In genomic region chr1:21631590-21631943, GRCh38 we compare ENCODE assay signal across 8 cellular contexts. TPM values are rescaled to one million over a fixed set of nuclear protein-coding genes. Genes with fewer than 3 reads are reported as not detected.
A peak's percentile ranks its signal among the peaks of the same experiment; 100 is the strongest.
DNase-seq lines count a peak whose midpoint lies in the region; ATAC-seq, FAIRE-seq and TF ChIP-seq lines count a peak whose summit lies in the region.
"Not testable (repeated sequence)": the region's sequence is repeated elsewhere in the genome, so short reads cannot be mapped to it uniquely, and the experiment has no call there.
"Had no signal": no experiment of that assay in that cellular context is flagged by ENCODE, and none has a peak within 500 bp of the region (broad histone marks: within the 10 kb centered on the region; RNA-seq: fewer than 3 reads in every experiment).

No MANE protein-coding gene starts in this region.

- not testable (repeated sequence) for TF ChIP-seq CTCF in GM23338 (conservative IDR thresholded peaks at IDR 0.05; ENCODE audit: low read depth in 2 of 2); kidney (IDR thresholded peaks at IDR 0.05; ENCODE audit: borderline replicate concordance, extremely low read depth, insufficient read depth); neural cell (IDR thresholded peaks at IDR 0.05; ENCODE audit: poor library complexity, severe bottlenecking)

- H4K8ac ChIP-seq in trophoblast cell (ENCODE audit: low read depth, low read length) = not testable (repeated sequence)

- not testable (repeated sequence) for H3K18ac ChIP-seq in trophoblast cell (ENCODE audit: low read length)

- H3K79me1 ChIP-seq in trophoblast cell (ENCODE audit: low read length) = not testable (repeated sequence)

- not testable (repeated sequence) for ATAC-seq in GM23338, T-helper 17 cell

- H3K27me3 ChIP-seq in GM23338 (ENCODE audit: insufficient read depth); NT2/D1 (ENCODE audit: insufficient read depth, insufficient read length); neural cell (ENCODE audit: insufficient read depth, low read depth, low read length); trophoblast cell (ENCODE audit: insufficient read depth, low read length): not testable (repeated sequence)

- not testable (repeated sequence) for H3K9me2 ChIP-seq in GM23338 (ENCODE audit: insufficient read depth); neural cell (ENCODE audit: insufficient read depth, low read length)

- not testable (repeated sequence) for H4K12ac ChIP-seq in trophoblast cell (ENCODE audit: low read depth, low read length)

- H2BK120ac ChIP-seq in trophoblast cell (ENCODE audit: insufficient read depth, low read length, poor library complexity) = not testable (repeated sequence)

- peak overlapping the region; percentile 32 for H3K9ac ChIP-seq in NT2/D1 (ENCODE audit: insufficient read length, low read depth)
- peak overlapping the region in 1 of 2 donors; percentile 41 for H3K9ac ChIP-seq in kidney (ENCODE audit: low read length in 2 of 2)
- peak overlapping the region; percentile 61 for H3K9ac ChIP-seq in neural cell (ENCODE audit: low read length)
- H3K9ac ChIP-seq in trophoblast cell (ENCODE audit: low read length) = not testable (repeated sequence)

- H3K9me3 ChIP-seq in NT2/D1 (ENCODE audit: insufficient read depth, low read length); T-helper 17 cell (ENCODE audit: control insufficient read depth, low read length, poor library complexity, severe bottlenecking); kidney (ENCODE audit: control insufficient read depth in 1 of 2, low read length in 2 of 2); neural cell (ENCODE audit: low read length); trophoblast cell (ENCODE audit: insufficient read depth, low read depth, low read length): not testable (repeated sequence)

- not testable (repeated sequence) for H3K36me3 Mint-ChIP-seq in GM23338 (ENCODE audit: low read depth); T-helper 17 cell (ENCODE audit: low read depth)

- WGBS in trophoblast cell (ENCODE audit: extremely low coverage, insufficient coverage, insufficient read length) = no CpG with 5 or more reads among the region's 8 CpGs

- intact Hi-C loops in kidney (cut with DNase I) = not testable (repeated sequence)

- TF ChIP-seq RAD21 in neural cell (conservative IDR thresholded peaks at IDR 0.05) = not testable (repeated sequence)

- not testable (repeated sequence) for H3K4me3 ChIP-seq in GM23338; NT2/D1 (ENCODE audit: insufficient read length, low read depth); kidney (ENCODE audit: low read length in 2 of 2); neural cell (ENCODE audit: low read length)
- H3K4me3 ChIP-seq in trophoblast cell (ENCODE audit: low read depth, low read length) = peak overlapping the region; percentile 59

- TF ChIP-seq EP300 in neural cell (conservative IDR thresholded peaks at IDR 0.05; ENCODE audit: poor library complexity, severe bottlenecking) = not testable (repeated sequence)

- H3K79me2 ChIP-seq in GM23338 (replicated peaks; ENCODE audit: insufficient read depth); neural cell (replicated peaks; ENCODE audit: insufficient read depth, low read length); trophoblast cell (ENCODE audit: control insufficient read depth, insufficient read depth, low read length, poor library complexity): not testable (repeated sequence)

- not testable (repeated sequence) for H3K14ac ChIP-seq in trophoblast cell (ENCODE audit: low read length)

- peaks cover 33% of the 10 kb centered on the region for H3K4me1 Mint-ChIP-seq in GM23338
- H3K4me1 Mint-ChIP-seq in T-helper 17 cell = not testable (repeated sequence)

- not testable (repeated sequence) for H2AK5ac ChIP-seq in trophoblast cell (ENCODE audit: low read length)

- H3K27me3 Mint-ChIP-seq in GM23338 (ENCODE audit: insufficient read depth, low read depth, poor library complexity) = not testable (repeated sequence)
- H3K27me3 Mint-ChIP-seq in T-helper 17 cell = peaks cover 46% of the 10 kb centered on the region

- H3K9me3 Mint-ChIP-seq in GM23338 = not testable (repeated sequence)

- H2BK5ac ChIP-seq in trophoblast cell (ENCODE audit: low read depth, low read length, poor library complexity) = not testable (repeated sequence)

- H3K4me2 ChIP-seq in GM23338 = peak overlapping the region; percentile 37; the same call in 1 of the 2 replicates
- H3K4me2 ChIP-seq in neural cell (ENCODE audit: low read length); trophoblast cell (ENCODE audit: low read length): not testable (repeated sequence)

- not testable (repeated sequence) for H4K91ac ChIP-seq in trophoblast cell (ENCODE audit: low read depth, low read length)

- H4K20me1 ChIP-seq in GM23338 (replicated peaks; ENCODE audit: insufficient read depth); neural cell (ENCODE audit: insufficient read depth): not testable (repeated sequence)

- not testable (repeated sequence) for H3K4ac ChIP-seq in trophoblast cell (ENCODE audit: low read depth, low read length)

- not testable (repeated sequence) for H3F3A ChIP-seq in GM23338 (replicated peaks; ENCODE audit: low read depth); neural cell (ENCODE audit: insufficient read depth, low read length, poor library complexity, severe bottlenecking)

- H2AFZ ChIP-seq in GM23338; neural cell (ENCODE audit: low read depth, low read length); trophoblast cell (ENCODE audit: insufficient read depth, low read length, poor library complexity): not testable (repeated sequence)

- DNase-seq in GM23338 (ENCODE audit: low spot score); NT2/D1 (ENCODE audit: low read depth, low spot score); T-helper 17 cell; caudate nucleus (lab: John Stamatoyannopoulos, UW); kidney; trophoblast cell: not testable (repeated sequence)

- H3K4me1 ChIP-seq in GM23338 (ENCODE audit: insufficient read depth) (peaks cover 35% of the 10 kb centered on the region), NT2/D1 (ENCODE audit: insufficient read depth, insufficient read length) (peaks cover 20% of the 10 kb centered on the region), kidney (ENCODE audit: control insufficient read depth in 1 of 2, insufficient read depth in 1 of 2, low read depth in 1 of 2, low read length in 2 of 2) (peaks cover 16 to 35% of the 10 kb centered on the region in 2 donors), trophoblast cell (ENCODE audit: control insufficient read depth in 1 of 2, insufficient read depth in 2 of 2, low read length in 2 of 2) (peaks cover 11 to 17% of the 10 kb centered on the region in 2 experiments)

- H3K27ac Mint-ChIP-seq in GM23338 = not testable (repeated sequence)
- H3K27ac Mint-ChIP-seq in T-helper 17 cell = peak overlapping the region; percentile 24

- not testable (repeated sequence) for H2BK12ac ChIP-seq in trophoblast cell (ENCODE audit: low read length)

- H3K4me3 Mint-ChIP-seq in GM23338, T-helper 17 cell: not testable (repeated sequence)

- not testable (repeated sequence) for H3K23ac ChIP-seq in trophoblast cell (ENCODE audit: low read length)

- H3K36me3 ChIP-seq in GM23338 (ENCODE audit: insufficient read depth); NT2/D1 (ENCODE audit: insufficient read depth, insufficient read length, low read length); kidney (ENCODE audit: control insufficient read depth in 1 of 2, insufficient read depth in 2 of 2, low read length in 2 of 2); neural cell (ENCODE audit: insufficient read depth, low read length); trophoblast cell (ENCODE audit: control insufficient read depth in 1 of 2, insufficient read depth in 2 of 2, low read length in 2 of 2): not testable (repeated sequence)

- not testable (repeated sequence) for FAIRE-seq in kidney (lab: Jason Lieb, UNC)

- not testable (repeated sequence) for H3K27ac ChIP-seq in GM23338 (ENCODE audit: low read depth); trophoblast cell (ENCODE audit: low read depth, low read length)
- peak overlapping the region; percentile 48 for H3K27ac ChIP-seq in caudate nucleus (ENCODE audit: low read depth, low read length)
- peak overlapping the region; percentile 90 to 94 for H3K27ac ChIP-seq in kidney (ENCODE audit: low read depth in 2 of 2, low read length in 2 of 2)
- H3K27ac ChIP-seq in neural cell (ENCODE audit: low read length) = peak overlapping the region; percentile 83

RNA-seq across cellular contexts. Expression of gene RAP1GAP, which starts 37.6 kb away (rescaled TPM):
- total RNA-seq in GM23338 (2014; rRNA removed; shearing (Covaris generic)) = 5.9 and 6.6 TPM in 2 replicates
- polyA plus RNA-seq in GM23338 (2016; fragmentation: Nextera tagmentation; extraction: Ambion mirVana) = 4.3 and 5.0 TPM in 2 replicates
- total RNA-seq in T-helper 17 cell = under 1 TPM; 0.07 to 0.42 TPM
- 39.2 TPM for total RNA-seq in kidney
- 200 TPM for polyA plus RNA-seq in kidney (ENCODE audit: insufficient read depth, low read depth, low replicate concordance)
- polyA plus RNA-seq in neural cell = 9.8 and 13.0 TPM in 2 replicates
- polyA minus RNA-seq in neural cell = 11.7 and 11.8 TPM in 2 replicates
- 2.7 and 3.0 TPM in 2 replicates for polyA plus RNA-seq in trophoblast cell (2013)
- polyA plus RNA-seq: CD4-positive, CD25-positive, alpha-beta regulatory T cell had no signal
